In genomic region chr1:15201849-15202551, GRCh38 we compare ENCODE assay signal across 19 cellular contexts. TPM values are rescaled to one million over a fixed set of nuclear protein-coding genes. Genes with fewer than 3 reads are reported as not detected.
DNase-seq lines count a peak whose midpoint lies in the region; ATAC-seq, FAIRE-seq and TF ChIP-seq lines count a peak whose summit lies in the region.
"Had no signal": no experiment of that assay in that cellular context is flagged by ENCODE, and none has a peak within 500 bp of the region (broad histone marks: within the 10 kb centered on the region; RNA-seq: fewer than 3 reads in every experiment).

No MANE protein-coding gene starts in this region.

- peak overlapping the region; percentile 74 to 93 for H3K27ac ChIP-seq in A549

- DNase-seq in A549 (ENCODE audit: low read depth in 1 of 2, low spot score in 1 of 2) (peak; percentile 53 to 73), RCC 7860 (ENCODE audit: low spot score) (peak; percentile 47), kidney glomerular epithelial cell (lab: John Stamatoyannopoulos, UW) (peak; percentile 26), posterior vena cava (ENCODE audit: low spot score) (peak; percentile 37), dedifferentiated amniotic fluid mesenchymal stem cell (ENCODE audit: extremely low spot score) (no peak), activated gamma-delta T cell treated with Interleukin-2 at 50 U/mL for 16 hours (no peak)
- DNase-seq: activated CD8-positive, alpha-beta T cell treated with anti-CD3 and anti-CD28 coated beads for 36 hours; caudate nucleus; CD4-positive, alpha-beta memory T cell; naive thymus-derived CD8-positive, alpha-beta T cell; NCI-H146; NCI-H345; SIG-M5; stimulated activated naive CD4-positive, alpha-beta T cell; T-helper 17 cell had no signal

- ATAC-seq in A549: peak; percentile 25 to 50; a peak in 5 of 6 replicates
- no peak for ATAC-seq in GM18861 (IDR thresholded peaks at IDR 0.05; ENCODE audit: unreplicated experiment)
- ATAC-seq in GM18907 (IDR thresholded peaks at IDR 0.05; ENCODE audit: unreplicated experiment): no peak
- ATAC-seq: activated CD8-positive, alpha-beta T cell treated with anti-CD3 and anti-CD28 coated beads for 36 hours; naive thymus-derived CD8-positive, alpha-beta T cell; T-helper 17 cell had no signal

- WGBS in A549 (ENCODE audit: missing lambda C conversion rate): 11% methylated on average over 13 of the region's 13 CpGs

- TF ChIP-seq CTCF in A549 (IDR thresholded peaks at IDR 0.05): no peak

- FAIRE-seq in A549 (lab: Jason Lieb, UNC) (no peak), RCC 7860 (lab: Jason Lieb, UNC) (peak; percentile 84)
- FAIRE-seq: GM19239 had no signal

- peak overlapping the region; percentile 19; the same call in 1 of the 3 replicates for H3K4me3 ChIP-seq in A549

- no peaks in the 10 kb centered on the region for H3K9me3 ChIP-seq in A549

- peaks cover 74% of the 10 kb centered on the region for H3K4me1 ChIP-seq in A549

- no peak; a peak in 1 of 5 replicates for TF ChIP-seq RAD21 in A549 (conservative IDR thresholded peaks at IDR 0.05 in 1 of 2, IDR thresholded peaks at IDR 0.05 in 1 of 2)

- no peak for TF ChIP-seq POLR2A in A549 (IDR thresholded peaks at IDR 0.05; ENCODE audit: low read length)

- POLR2A ChIA-PET in A549 (lab: Yijun Ruan, JAX): no interaction called here

- CTCF ChIA-PET in A549 (lab: Yijun Ruan, JAX): interaction anchor here (1.1 to 7.3 kb wide), 5 partner anchors 11 to 73 kb away, joined by 3 to 78 read pairs (median 5); partner anchors contain the start of gene TMEM51

- peak; percentile 21 to 56; a peak in 1 of 5 replicates for TF ChIP-seq EP300 in A549 (IDR thresholded peaks at IDR 0.05)

- intact Hi-C loops in posterior vena cava (cut with DNase I): no loop called here

- peak overlapping the region; percentile 99 for H3K4me2 ChIP-seq in A549

TF ChIP-seq in A549, 52 proteins besides CTCF, POLR2A, EP300 and RAD21 (continues in another document):
- TF ChIP-seq GATA3 (IDR thresholded peaks at IDR 0.05; ENCODE audit: borderline replicate concordance) (peak; percentile 74; the same call in 1 of the 2 replicates), JUN (IDR thresholded peaks at IDR 0.05) (0 out of 5 replicates have a peak, but pooled peaks of 1 of the 2 experiments have one; percentile 35), CEBPB (IDR thresholded peaks at IDR 0.05) (no peak), POLR2AphosphoS2 (conservative IDR thresholded peaks at IDR 0.05; ENCODE audit: low read length) (no peak), EHMT2 (IDR thresholded peaks at IDR 0.05; ENCODE audit: low read depth) (no peak), HOXA7 (CRISPR knock-in tag; IDR thresholded peaks at IDR 0.05) (no peak), RNF2 (IDR thresholded peaks at IDR 0.05; ENCODE audit: borderline replicate concordance, low read depth) (no peak), FOSB (CRISPR knock-in tag; IDR thresholded peaks at IDR 0.05) (no peak), BHLHE40 (IDR thresholded peaks at IDR 0.05; ENCODE audit: low read depth, low read length) (no peak), ESRRA (IDR thresholded peaks at IDR 0.05; ENCODE audit: borderline replicate concordance, low read length) (no peak), E2F6 (IDR thresholded peaks at IDR 0.05; ENCODE audit: borderline replicate concordance, low read depth) (peak; percentile 39; the same call in 1 of the 2 replicates), MYC (IDR thresholded peaks at IDR 0.05; ENCODE audit: borderline replicate concordance, low read length) (no peak), FOXS1 (CRISPR knock-in tag; IDR thresholded peaks at IDR 0.05) (no peak), CHD4 (IDR thresholded peaks at IDR 0.05; ENCODE audit: borderline replicate concordance) (no peak), PBX3 (IDR thresholded peaks at IDR 0.05) (no peak), SMC3 (IDR thresholded peaks at IDR 0.05) (no peak; the same call in 2 of the 3 replicates), SREBF2 (IDR thresholded peaks at IDR 0.05) (no peak), ATOH8 (CRISPR knock-in tag; IDR thresholded peaks at IDR 0.05; ENCODE audit: low read depth) (no peak), HMGXB4 (CRISPR knock-in tag; IDR thresholded peaks at IDR 0.05; ENCODE audit: borderline replicate concordance) (no peak)
- TF ChIP-seq, protein P1, sequence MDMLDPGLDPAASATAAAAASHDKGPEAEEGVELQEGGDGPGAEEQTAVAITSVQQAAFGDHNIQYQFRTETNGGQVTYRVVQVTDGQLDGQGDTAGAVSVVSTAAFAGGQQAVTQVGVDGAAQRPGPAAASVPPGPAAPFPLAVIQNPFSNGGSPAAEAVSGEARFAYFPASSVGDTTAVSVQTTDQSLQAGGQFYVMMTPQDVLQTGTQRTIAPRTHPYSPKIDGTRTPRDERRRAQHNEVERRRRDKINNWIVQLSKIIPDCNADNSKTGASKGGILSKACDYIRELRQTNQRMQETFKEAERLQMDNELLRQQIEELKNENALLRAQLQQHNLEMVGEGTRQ (IDR thresholded peaks at IDR 0.05): no peak
- TF ChIP-seq, protein P2, sequence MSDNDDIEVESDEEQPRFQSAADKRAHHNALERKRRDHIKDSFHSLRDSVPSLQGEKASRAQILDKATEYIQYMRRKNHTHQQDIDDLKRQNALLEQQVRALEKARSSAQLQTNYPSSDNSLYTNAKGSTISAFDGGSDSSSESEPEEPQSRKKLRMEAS (IDR thresholded peaks at IDR 0.05): peak; percentile 68; the same call in 1 of the 2 replicates
- TF ChIP-seq, protein P3, sequence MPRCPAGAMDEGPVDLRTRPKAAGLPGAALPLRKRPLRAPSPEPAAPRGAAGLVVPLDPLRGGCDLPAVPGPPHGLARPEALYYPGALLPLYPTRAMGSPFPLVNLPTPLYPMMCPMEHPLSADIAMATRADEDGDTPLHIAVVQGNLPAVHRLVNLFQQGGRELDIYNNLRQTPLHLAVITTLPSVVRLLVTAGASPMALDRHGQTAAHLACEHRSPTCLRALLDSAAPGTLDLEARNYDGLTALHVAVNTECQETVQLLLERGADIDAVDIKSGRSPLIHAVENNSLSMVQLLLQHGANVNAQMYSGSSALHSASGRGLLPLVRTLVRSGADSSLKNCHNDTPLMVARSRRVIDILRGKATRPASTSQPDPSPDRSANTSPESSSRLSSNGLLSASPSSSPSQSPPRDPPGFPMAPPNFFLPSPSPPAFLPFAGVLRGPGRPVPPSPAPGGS (IDR thresholded peaks at IDR 0.05): no peak

RNA-seq across cellular contexts. Expression of gene FHAD1, which starts 45.0 kb away (rescaled TPM):
- 0.28 and 0.31 TPM in 2 replicates for polyA plus RNA-seq in A549 (2011; rRNA removed)
- 0.30 TPM in 2 replicates for polyA plus RNA-seq in A549 (2012; cell fraction: cytosol; rRNA removed)
- polyA plus RNA-seq in A549 (2012; cell fraction: nucleus; rRNA removed): 0.30 and 0.49 TPM in 2 replicates
- 0.32 to 0.45 TPM (median 0.37 TPM) in 3 replicates for polyA plus RNA-seq in A549 (2017; fragmentation: RNase III; extraction: RNeasy Plus Mini Kit Qiagen cat#74134 plus additional on column Dnase treatment)
- polyA minus RNA-seq in A549 (2011; rRNA and poly(A)+ RNA removed): 0.41 and 0.68 TPM in 2 replicates
- total RNA-seq in posterior vena cava: under 1 TPM in 1 of 2 donors, not detected in 1; 0.43 TPM
- total RNA-seq: CD4-positive, alpha-beta memory T cell; MCF 10A; naive thymus-derived CD8-positive, alpha-beta T cell; T-helper 17 cell had no signal
- polyA plus RNA-seq: naive thymus-derived CD8-positive, alpha-beta T cell had no signal

RNA-seq across cellular contexts. Expression of gene TMEM51, which starts 48.5 kb away (rescaled TPM):
- polyA plus RNA-seq in A549 (2011; rRNA removed): 14.3 and 20.0 TPM in 2 replicates
- polyA plus RNA-seq in A549 (2012; cell fraction: cytosol; rRNA removed): 21.8 and 26.3 TPM in 2 replicates
- polyA plus RNA-seq in A549 (2012; cell fraction: nucleus; rRNA removed): 34.5 and 38.7 TPM in 2 replicates
- 20.9 to 24.2 TPM (median 22.8 TPM) in 3 replicates for polyA plus RNA-seq in A549 (2017; fragmentation: RNase III; extraction: RNeasy Plus Mini Kit Qiagen cat#74134 plus additional on column Dnase treatment)
- polyA minus RNA-seq in A549 (2011; rRNA and poly(A)+ RNA removed): 8.4 and 9.5 TPM in 2 replicates
- total RNA-seq in posterior vena cava: 1 to 10 TPM; 4.3 to 6.4 TPM
- total RNA-seq: activated CD8-positive, alpha-beta T cell treated with anti-CD3 and anti-CD28 coated beads for 36 hours; naive thymus-derived CD8-positive, alpha-beta T cell; T-helper 17 cell had no signal
- polyA plus RNA-seq: CD4-positive, alpha-beta memory T cell; naive thymus-derived CD8-positive, alpha-beta T cell had no signal

Comparison
In these comparisons a context has a peak if more than half of its experiments do, and no peak if none do; other contexts are left out.
1. ATAC-seq: peak in A549 (2 of 2); none in GM18861 (single experiment) and GM18907 (single experiment).
2. DNase-seq: peak in A549 (2 of 2), RCC 7860 (single experiment), kidney glomerular epithelial cell (single experiment) and posterior vena cava (single experiment); none in dedifferentiated amniotic fluid mesenchymal stem cell (single experiment) and activated gamma-delta T cell treated with Interleukin-2 at 50 U/mL for 16 hours (single experiment).